In genomic region chr20:25065044-25065624, GRCh38 we compare ENCODE assay signal across 21 cellular contexts. TPM values are rescaled to one million over a fixed set of nuclear protein-coding genes. Genes with fewer than 3 reads are reported as not detected.
A peak's percentile ranks its signal among the peaks of the same experiment; 100 is the strongest.
DNase-seq lines count a peak whose midpoint lies in the region; ATAC-seq and TF ChIP-seq lines count a peak whose summit lies in the region.
"Had no signal": no experiment of that assay in that cellular context is flagged by ENCODE, and none has a peak within 500 bp of the region (broad histone marks: within the 10 kb centered on the region; RNA-seq: fewer than 3 reads in every experiment).

No MANE protein-coding gene starts in this region.

- no peaks in the 10 kb centered on the region; the same call in 1 of the 2 replicates for H4K20me1 ChIP-seq in DND-41 (ENCODE audit: insufficient read depth, low read length)

- TF ChIP-seq RAD21 in liver (IDR thresholded peaks at IDR 0.05), result no peak

- H3K4me1 ChIP-seq in DND-41 (ENCODE audit: insufficient read depth, low read length) (0 out of 2 replicates have a peak, but pooled peaks cover under 1% of the 10 kb centered on the region), liver (ENCODE audit: control insufficient read depth in 4 of 4, insufficient read depth in 4 of 4, low read length in 3 of 4) (peaks cover 0 to 22% (median 17%) of the 10 kb centered on the region in 4 donors), stomach (peaks cover 5 to 31% (median 21%) of the 10 kb centered on the region in 4 donors)
- H3K4me1 ChIP-seq: HAP-1 had no signal

- H3K4me2 ChIP-seq in DND-41 (ENCODE audit: insufficient read depth, low read length), result no peak overlapping the region

- intact Hi-C loops in stomach (cut with DNase I; ENCODE audit: low total_unique reads), result loop anchor here (2.0 kb wide), 1 partner anchor 70 kb away; no protein-coding TSS in a partner anchor

- H3K9me3 Mint-ChIP-seq in activated T-cell treated with anti-CD3 and anti-CD28 coated beads, Interleukin-2, amount 50 U/mL, for 72 hours, result no peaks in the 10 kb centered on the region
- no peaks in the 10 kb centered on the region for H3K9me3 Mint-ChIP-seq in progenitor cell of endocrine pancreas (ENCODE audit: low read depth)
- H3K9me3 Mint-ChIP-seq: activated T-cell treated with anti-CD3 and anti-CD28 coated beads, Interleukin-2, amount 50 U/mL, for 4 hours; endodermal cell; mesothelial cell of epicardium; natural killer cell treated with Interleukin-12 subunit alpha and Interleukin-12 subunit beta and Interleukin-15 and Interleukin-18, amount 100 ng/mL, for 72 hours had no signal

- TF ChIP-seq CTCF in DND-41 (IDR thresholded peaks at IDR 0.05; ENCODE audit: borderline replicate concordance, extremely low read depth, low read length, poor library complexity, severe bottlenecking) (no peak), VCaP (conservative IDR thresholded peaks at IDR 0.05) (no peak), liver (IDR thresholded peaks at IDR 0.05; ENCODE audit: low read depth, low read length, missing input control) (no peak), stomach (IDR thresholded peaks at IDR 0.05) (no peak), progenitor cell of endocrine pancreas (IDR thresholded peaks at IDR 0.05; ENCODE audit: unreplicated experiment) (no peak)

- no peak overlapping the region for H3K27ac Mint-ChIP-seq in activated T-cell treated with anti-CD3 and anti-CD28 coated beads, Interleukin-2, amount 50 U/mL, for 72 hours
- no peak overlapping the region for H3K27ac Mint-ChIP-seq in progenitor cell of endocrine pancreas
- H3K27ac Mint-ChIP-seq: endodermal cell, mesothelial cell of epicardium had no signal

- H3K27me3 ChIP-seq in DND-41 (ENCODE audit: insufficient read depth, low read length, poor library complexity) (no peaks in the 10 kb centered on the region), liver (ENCODE audit: control insufficient read depth in 4 of 4, insufficient read depth in 4 of 4, low read length in 3 of 4) (no peaks in the 10 kb centered on the region), stomach (peaks cover 0 to 5% (median 0%) of the 10 kb centered on the region in 3 donors)

- no peak for TF ChIP-seq POLR2A in stomach (IDR thresholded peaks at IDR 0.05)

- H3K4me3 ChIP-seq in DND-41 (ENCODE audit: low read depth in 1 of 2, low read length in 2 of 2) (no peak overlapping the region), liver (ENCODE audit: low read depth in 1 of 3, low read length in 3 of 3) (no peak overlapping the region), stomach (no peak overlapping the region)
- H3K4me3 ChIP-seq: HAP-1 had no signal

- DNase-seq in DND-41, result no peak
- DNase-seq in stomach, result peak; percentile 11
- no peak for DNase-seq in activated T-cell treated with anti-CD3 and anti-CD28 coated beads, Interleukin-2, amount 50 U/mL, for 72 hours
- DNase-seq in progenitor cell of endocrine pancreas (ENCODE audit: low spot score, unreplicated experiment), result no peak
- DNase-seq: activated CD4-positive, CD25-positive, alpha-beta regulatory T cell treated with anti-CD3 and anti-CD28 coated beads, Interleukin-2, amount 50 U/mL, for 72 hours; cortex of kidney; NCI-H1436 treated with DMSO at 0.1 percent for 48 hours; NCI-H524 treated with DMSO at 0.1 percent for 48 hours had no signal

- no peaks in the 10 kb centered on the region for H3K79me2 ChIP-seq in DND-41 (ENCODE audit: insufficient read depth, low read length)

- peaks cover 5% of the 10 kb centered on the region for H3K4me1 Mint-ChIP-seq in activated T-cell treated with anti-CD3 and anti-CD28 coated beads, Interleukin-2, amount 50 U/mL, for 72 hours (ENCODE audit: low read depth)
- peaks cover 8% of the 10 kb centered on the region for H3K4me1 Mint-ChIP-seq in progenitor cell of endocrine pancreas (ENCODE audit: low read depth)
- H3K4me1 Mint-ChIP-seq: mesothelial cell of epicardium had no signal

- no peaks in the 10 kb centered on the region for H3K36me3 ChIP-seq in DND-41 (ENCODE audit: insufficient read depth, low read length)
- H3K36me3 ChIP-seq in liver (ENCODE audit: control insufficient read depth in 4 of 4, insufficient read depth in 3 of 4, low read depth in 1 of 4, low read length in 3 of 4), result no peaks in the 10 kb centered on the region
- H3K36me3 ChIP-seq in stomach, result no peaks in the 10 kb centered on the region
- H3K36me3 ChIP-seq: HAP-1 had no signal

- no peak for TF ChIP-seq EP300 in stomach (IDR thresholded peaks at IDR 0.05)

- H3K4me3 Mint-ChIP-seq in activated T-cell treated with anti-CD3 and anti-CD28 coated beads, Interleukin-2, amount 50 U/mL, for 72 hours, result no peak overlapping the region
- H3K4me3 Mint-ChIP-seq in progenitor cell of endocrine pancreas (ENCODE audit: low read depth), result no peak overlapping the region
- H3K4me3 Mint-ChIP-seq: activated T-cell treated with anti-CD3 and anti-CD28 coated beads, Interleukin-2, amount 50 U/mL, for 4 hours; endodermal cell; mesothelial cell of epicardium; natural killer cell treated with Interleukin-12 subunit alpha and Interleukin-12 subunit beta and Interleukin-15 and Interleukin-18, amount 100 ng/mL, for 72 hours had no signal

- WGBS in liver, result 33% methylated on average over 9 of the region's 9 CpGs
- 34 to 57% (median 46%) methylated on average over 8 to 9 of the region's 9 CpGs for WGBS in stomach, 5 donors

- H3K36me3 Mint-ChIP-seq in activated T-cell treated with anti-CD3 and anti-CD28 coated beads, Interleukin-2, amount 50 U/mL, for 72 hours (ENCODE audit: insufficient read depth in 2 of 2), result no peaks in the 10 kb centered on the region
- no peaks in the 10 kb centered on the region for H3K36me3 Mint-ChIP-seq in progenitor cell of endocrine pancreas (ENCODE audit: insufficient read depth)
- H3K36me3 Mint-ChIP-seq: mesothelial cell of epicardium; natural killer cell treated with Interleukin-12 subunit alpha and Interleukin-12 subunit beta and Interleukin-15 and Interleukin-18, amount 100 ng/mL, for 72 hours had no signal

- no peak overlapping the region for H3K27ac ChIP-seq in DND-41 (ENCODE audit: low read length)
- H3K27ac ChIP-seq in VCaP, result peak overlapping the region; percentile 18; the same call in 1 of the 2 replicates
- H3K27ac ChIP-seq in liver (ENCODE audit: low read depth in 1 of 2, low read length in 2 of 2), result no peak overlapping the region
- no peak overlapping the region for H3K27ac ChIP-seq in stomach

- H3K9me3 ChIP-seq in DND-41 (ENCODE audit: insufficient read depth, low read length, severe bottlenecking), result no peaks in the 10 kb centered on the region
- H3K9me3 ChIP-seq in liver (ENCODE audit: control insufficient read depth in 4 of 4, low read length in 3 of 4), result peaks cover 0 to 2% (median 0%) of the 10 kb centered on the region in 4 donors
- H3K9me3 ChIP-seq in stomach, result no peaks in the 10 kb centered on the region
- H3K9me3 ChIP-seq: HAP-1 had no signal

- H3K27me3 Mint-ChIP-seq in activated T-cell treated with anti-CD3 and anti-CD28 coated beads, Interleukin-2, amount 50 U/mL, for 72 hours (ENCODE audit: low read depth), result peaks cover 8% of the 10 kb centered on the region
- peaks cover 58% of the 10 kb centered on the region for H3K27me3 Mint-ChIP-seq in progenitor cell of endocrine pancreas

- ATAC-seq in DND-41 (ENCODE audit: insufficient read depth, low read depth) (peak; percentile 14; the same call in 2 of the 3 replicates), esophagus mucosa (no peak), GM21360 (IDR thresholded peaks at IDR 0.05; ENCODE audit: unreplicated experiment) (no peak)
- ATAC-seq in activated T-cell treated with anti-CD3 and anti-CD28 coated beads, Interleukin-2, amount 50 U/mL, for 72 hours (replicated peaks in 1 of 2), result no peak

- H2AFZ ChIP-seq in DND-41 (ENCODE audit: low read depth, low read length), result no peak overlapping the region

- H3K9ac ChIP-seq in DND-41 (ENCODE audit: low read depth, low read length), result no peak overlapping the region
- no peak overlapping the region for H3K9ac ChIP-seq in liver (ENCODE audit: low read depth in 1 of 2, low read length in 2 of 2)

TF ChIP-seq in liver, 16 proteins besides CTCF, POLR2A, EP300 and RAD21:
- TF ChIP-seq TAF1 (conservative IDR thresholded peaks at IDR 0.05) (no peak), HNF4G (IDR thresholded peaks at IDR 0.05) (peak; percentile 49), ZBTB33 (IDR thresholded peaks at IDR 0.05) (no peak), HNF4A (conservative IDR thresholded peaks at IDR 0.05) (peak; percentile 58 to 91)

RNA-seq across cellular contexts. Expression of gene ACSS1, which starts 7.2 kb away (rescaled TPM):
- total RNA-seq in liver (10 to 100 TPM; 37.2 to 87.5 TPM), stomach (100 to 1,000 TPM in 1 of 5 donors, 10 to 100 TPM in 3, 1 to 10 TPM in 1; 7.0 to 135 (median 35.6) TPM), esophagus mucosa (6.7 TPM), progenitor cell of endocrine pancreas (0.67 and 0.72 TPM in 2 replicates)
- polyA plus RNA-seq in liver (1 to 10 TPM; 5.3 to 7.1 TPM), stomach (10 to 100 TPM; 35.3 to 37.7 (median 35.9) TPM)
- total RNA-seq in activated T-cell treated with anti-CD3 and anti-CD28 coated beads, Interleukin-2, amount 50 U/mL, for 72 hours, result 10 to 100 TPM; 18.2 to 23.8 TPM
- total RNA-seq: G401 had no signal

RNA-seq across cellular contexts. Expression of gene VSX1, which starts 16.8 kb away (rescaled TPM):
- total RNA-seq in liver, result under 1 TPM in 1 of 2 donors, not detected in 1; 0.08 TPM
- polyA plus RNA-seq in liver, result under 1 TPM in 1 of 2 donors, not detected in 1; 0.03 TPM
- total RNA-seq in stomach, result not detected
- under 1 TPM in 1 of 3 donors, not detected in 2; 0.05 TPM for polyA plus RNA-seq in stomach
- total RNA-seq in esophagus mucosa, result not detected
- under 1 TPM in 1 of 2 donors, not detected in 1; 0.12 TPM for total RNA-seq in activated T-cell treated with anti-CD3 and anti-CD28 coated beads, Interleukin-2, amount 50 U/mL, for 72 hours
- not detected in 2 replicates for total RNA-seq in progenitor cell of endocrine pancreas
- total RNA-seq: activated T-cell treated with anti-CD3 and anti-CD28 coated beads, Interleukin-2, amount 50 U/mL, for 4 hours; endodermal cell; fibroblast of lung; G401; glomerular endothelial cell; mesothelial cell of epicardium; natural killer cell treated with Interleukin-12 subunit alpha and Interleukin-12 subunit beta and Interleukin-15 and Interleukin-18, amount 100 ng/mL, for 72 hours; pulmonary artery endothelial cell had no signal
- polyA plus RNA-seq: fibroblast of lung had no signal
